24 cellular contexts compared by ENCODE assay signal in the genomic region with DNA sequence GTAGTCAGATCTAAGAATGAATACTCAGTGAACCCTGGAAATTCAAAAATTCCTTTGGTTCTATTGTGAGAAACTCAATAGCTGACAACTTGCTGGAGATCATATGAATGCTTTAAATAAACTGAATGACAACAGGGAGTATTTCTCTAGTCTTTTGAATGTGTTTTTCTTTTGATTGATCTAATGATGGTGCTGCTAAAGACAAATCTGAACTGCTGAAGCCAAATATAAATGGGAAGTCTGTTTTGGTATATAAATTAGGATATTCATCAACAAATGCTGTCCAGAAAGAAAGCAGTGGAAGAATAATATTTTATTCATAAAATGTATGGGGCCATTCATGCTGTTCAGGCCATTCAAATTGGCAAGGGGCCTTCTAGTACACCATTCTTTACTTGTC.
"Had no signal": no experiment of that assay in that cellular context is flagged by ENCODE, and none has a peak within 500 bp of the region (broad histone marks: within the 10 kb centered on the region; RNA-seq: fewer than 3 reads in every experiment).

No MANE protein-coding gene starts in this region.

- H3K4me2 ChIP-seq: hepatocyte had no signal

- H3K4me3 ChIP-seq: colonic mucosa, coronary artery, dorsolateral prefrontal cortex, esophagus muscularis mucosa, esophagus squamous epithelium, gastrocnemius medialis, gastroesophageal sphincter, heart left ventricle, heart right ventricle, hepatocyte had no signal

- H3K79me2 ChIP-seq: hepatocyte had no signal

- ATAC-seq: effector memory CD8-positive, alpha-beta T cell; esophagus mucosa; gastrocnemius medialis; gastroesophageal sphincter; heart left ventricle; heart right ventricle had no signal

- H3K36me3 ChIP-seq: colonic mucosa, esophagus muscularis mucosa, esophagus squamous epithelium, gastrocnemius medialis, gastroesophageal sphincter, heart left ventricle, heart right ventricle had no signal

- H3K4me1 ChIP-seq: colonic mucosa, esophagus muscularis mucosa, esophagus squamous epithelium, foreskin keratinocyte, gastrocnemius medialis, gastroesophageal sphincter, heart left ventricle, heart right ventricle had no signal

- H2AFZ ChIP-seq: hepatocyte had no signal

- H3K27ac ChIP-seq: colonic mucosa, coronary artery, dorsolateral prefrontal cortex, epithelial cell of prostate, esophagus muscularis mucosa, esophagus squamous epithelium, foreskin keratinocyte, gastrocnemius medialis, gastroesophageal sphincter, heart left ventricle, heart right ventricle, hepatocyte had no signal

- H3K9me3 ChIP-seq: colonic mucosa, esophagus muscularis mucosa, esophagus squamous epithelium, gastrocnemius medialis, gastroesophageal sphincter, heart left ventricle, heart right ventricle had no signal

- DNase-seq: colonic mucosa; cortex of kidney; dermis blood vessel endothelial cell; dorsolateral prefrontal cortex; effector CD4-positive, alpha-beta T cell; effector CD8-positive, alpha-beta T cell; effector memory CD4-positive, alpha-beta T cell; effector memory CD8-positive, alpha-beta T cell; endodermal cell; erythroblast; esophagus squamous epithelium; foreskin fibroblast; foreskin keratinocyte; gastrocnemius medialis; glutamatergic neuron; head of caudate nucleus; heart left ventricle; heart right ventricle had no signal

- H3K27me3 ChIP-seq: colonic mucosa, dorsolateral prefrontal cortex, esophagus muscularis mucosa, esophagus squamous epithelium, foreskin keratinocyte, gastrocnemius medialis, gastroesophageal sphincter, heart left ventricle, heart right ventricle, hepatocyte had no signal
